16 cellular contexts compared by ENCODE assay signal in genomic region chr3:197369545-197369944, GRCh38.
"Had no signal": no experiment of that assay in that cellular context is flagged by ENCODE, and none has a peak within 500 bp of the region (broad histone marks: within the 10 kb centered on the region; RNA-seq: fewer than 3 reads in every experiment).

No MANE protein-coding gene starts in this region.

- ATAC-seq: esophagus mucosa, heart left ventricle, sciatic nerve had no signal

- H3K27me3 ChIP-seq: colonic mucosa, heart left ventricle, suprapubic skin, thyroid gland had no signal

- H3K4me1 ChIP-seq: colonic mucosa, parathyroid adenoma had no signal

- DNase-seq: colonic mucosa; effector CD8-positive, alpha-beta T cell; heart left ventricle; hippocampal formation; mesendoderm; naive B cell; nephron progenitor cell; stimulated activated CD4-positive, alpha-beta T cell treated with anti-CD3 and anti-CD28 coated beads, Interleukin-2, amount 100 ng/mL, for 48 hours; stimulated activated naive CD4-positive, alpha-beta T cell treated with Interleukin-2 at 50 U/mL for 16 hours; thyroid gland had no signal

- H3K36me3 ChIP-seq: colonic mucosa, heart left ventricle, prostate gland, suprapubic skin, thyroid gland had no signal

- H3K27ac ChIP-seq: colonic mucosa, heart left ventricle, parathyroid adenoma, prostate gland, suprapubic skin had no signal

- H3K4me3 ChIP-seq: colonic mucosa, heart left ventricle, prostate gland, skin epidermis, suprapubic skin, thyroid gland had no signal

- H3K9me3 ChIP-seq: colonic mucosa, heart left ventricle, prostate gland, suprapubic skin, thyroid gland had no signal
